16 cellular contexts compared by ENCODE assay signal in genomic region chr16:51880776-51881175, GRCh38.
DNase-seq lines count a peak whose midpoint lies in the region; ATAC-seq and TF ChIP-seq lines count a peak whose summit lies in the region.
"Had no signal": no experiment of that assay in that cellular context is flagged by ENCODE, and none has a peak within 500 bp of the region (broad histone marks: within the 10 kb centered on the region; RNA-seq: fewer than 3 reads in every experiment).

No MANE protein-coding gene starts in this region.

- no peaks in the 10 kb centered on the region for H3K9me3 ChIP-seq in mammary epithelial cell (replicated peaks; ENCODE audit: insufficient read depth, low read length)

- no TSS peak for BruUV-seq in mammary epithelial cell (replicated peaks; lab: Mats Ljungman, UMichigan)

- peaks cover 81% of the 10 kb centered on the region for H3K4me1 Mint-ChIP-seq in HFFc6 (ENCODE audit: low read depth)
- no peaks in the 10 kb centered on the region for H3K4me1 Mint-ChIP-seq in activated CD4-positive, alpha-beta T cell treated with anti-CD3 and anti-CD28 coated beads for 36 hours
- no peaks in the 10 kb centered on the region for H3K4me1 Mint-ChIP-seq in activated naive CD8-positive, alpha-beta T cell treated with anti-CD3 and anti-CD28 coated beads for 36 hours
- H3K4me1 Mint-ChIP-seq: B cell had no signal

- DNase-seq in ACHN = peak; percentile 27
- peak; percentile 81 for DNase-seq in HFFc6
- peak; percentile 72 for DNase-seq in mammary epithelial cell
- DNase-seq in left colon = no peak
- DNase-seq in SKM-1 treated with dmso at 0.1 percent for 144 hours (lab: John Stamatoyannopoulos, UW; ENCODE audit: unreplicated experiment) = no peak
- no peak for DNase-seq in activated CD4-positive, alpha-beta T cell treated with anti-CD3 and anti-CD28 coated beads for 36 hours
- DNase-seq in activated naive CD8-positive, alpha-beta T cell treated with anti-CD3 and anti-CD28 coated beads for 36 hours = no peak
- no peak for DNase-seq in ureter (ENCODE audit: low spot score)
- DNase-seq: activated CD4-positive, alpha-beta T cell treated with anti-CD3 and anti-CD28 coated beads, Interleukin-2, amount 50 U/mL, for 4 hours; mesendoderm; NCI-H2029; posterior cingulate gyrus; stimulated activated CD4-positive, alpha-beta T cell treated with anti-CD3 and anti-CD28 coated beads, Interleukin-4, amount 100 ng/mL, for 24 hours had no signal

- H3K79me2 ChIP-seq in mammary epithelial cell (ENCODE audit: insufficient read depth, low read length) = no peaks in the 10 kb centered on the region

- H4K20me1 ChIP-seq in mammary epithelial cell (ENCODE audit: insufficient read depth, low read length) = no peaks in the 10 kb centered on the region

- no peaks in the 10 kb centered on the region for H3K27me3 ChIP-seq in mammary epithelial cell (ENCODE audit: insufficient read depth, low read length)

- TF ChIP-seq CTCF in HFFc6 (IDR thresholded peaks at IDR 0.05) = no peak
- TF ChIP-seq CTCF in mammary epithelial cell (conservative IDR thresholded peaks at IDR 0.05 in 1 of 2, IDR thresholded peaks at IDR 0.05 in 1 of 2; ENCODE audit: extremely low read depth in 1 of 2, insufficient read depth in 1 of 2, low read depth in 1 of 2, low read length in 2 of 2) = no peak

- H3K27me3 Mint-ChIP-seq in HFFc6 (ENCODE audit: insufficient read depth) = no peaks in the 10 kb centered on the region
- H3K27me3 Mint-ChIP-seq in activated CD4-positive, alpha-beta T cell treated with anti-CD3 and anti-CD28 coated beads for 36 hours = peaks cover 3% of the 10 kb centered on the region
- no peaks in the 10 kb centered on the region for H3K27me3 Mint-ChIP-seq in activated naive CD8-positive, alpha-beta T cell treated with anti-CD3 and anti-CD28 coated beads for 36 hours
- H3K27me3 Mint-ChIP-seq: B cell had no signal

- WGBS in mammary epithelial cell (ENCODE audit: low coverage, missing lambda C conversion rate) = 25% methylated on average over 4 of the region's 4 CpGs

- no peak overlapping the region for H3K4me3 ChIP-seq in mammary epithelial cell (replicated peaks in 1 of 3; ENCODE audit: insufficient read depth in 1 of 3, low read depth in 2 of 3, low read length in 3 of 3)
- H3K4me3 ChIP-seq: coronary artery, K562 had no signal

- H3K9me3 Mint-ChIP-seq in HFFc6 = no peaks in the 10 kb centered on the region
- H3K9me3 Mint-ChIP-seq in activated CD4-positive, alpha-beta T cell treated with anti-CD3 and anti-CD28 coated beads for 36 hours (ENCODE audit: low read depth) = peaks cover 5% of the 10 kb centered on the region
- H3K9me3 Mint-ChIP-seq in activated naive CD8-positive, alpha-beta T cell treated with anti-CD3 and anti-CD28 coated beads for 36 hours = no peaks in the 10 kb centered on the region

- H3K36me3 Mint-ChIP-seq in HFFc6 (ENCODE audit: low read depth) = no peaks in the 10 kb centered on the region
- no peaks in the 10 kb centered on the region for H3K36me3 Mint-ChIP-seq in activated CD4-positive, alpha-beta T cell treated with anti-CD3 and anti-CD28 coated beads for 36 hours (ENCODE audit: low read depth)
- no peaks in the 10 kb centered on the region for H3K36me3 Mint-ChIP-seq in activated naive CD8-positive, alpha-beta T cell treated with anti-CD3 and anti-CD28 coated beads for 36 hours

- dilution Hi-C loops in mammary epithelial cell (cut with HindIII; ENCODE audit: low sequenced_read_pairs) = no loop called here

- H3K27ac Mint-ChIP-seq in HFFc6 = peak overlapping the region; percentile 87
- H3K27ac Mint-ChIP-seq in activated CD4-positive, alpha-beta T cell treated with anti-CD3 and anti-CD28 coated beads for 36 hours = no peak overlapping the region
- H3K27ac Mint-ChIP-seq in activated naive CD8-positive, alpha-beta T cell treated with anti-CD3 and anti-CD28 coated beads for 36 hours = no peak overlapping the region
- H3K27ac Mint-ChIP-seq: B cell had no signal

- in situ Hi-C loops in ACHN (cut with HindIII; ENCODE audit: low pct_ligation_motif_present, low pct_unique_long_range_greater_than_20kb, low sequenced_read_pairs) (no loop called here), mammary epithelial cell (cut with MboI; ENCODE audit: low sequenced_read_pairs in 2 of 2) (no loop called here)

- H3K36me3 ChIP-seq in mammary epithelial cell (ENCODE audit: insufficient read depth, low read length) = no peaks in the 10 kb centered on the region

- H3K9ac ChIP-seq in mammary epithelial cell (ENCODE audit: insufficient read depth, low read length) = no peak overlapping the region

- H3K27ac ChIP-seq in mammary epithelial cell (ENCODE audit: insufficient read depth, low read depth, low read length) = peak overlapping the region; percentile 46
- H3K27ac ChIP-seq: coronary artery had no signal

- H3K4me1 ChIP-seq in mammary epithelial cell (ENCODE audit: insufficient read depth, low read length) = peaks cover 21% of the 10 kb centered on the region

- peak; percentile 44 for ATAC-seq in left colon
- no peak for ATAC-seq in activated CD4-positive, alpha-beta T cell treated with anti-CD3 and anti-CD28 coated beads for 36 hours
- ATAC-seq: K562 had no signal

- POLR2A ChIA-PET in activated CD4-positive, alpha-beta T cell treated with anti-CD3 and anti-CD28 coated beads for 36 hours (lab: Charles Lee) = no interaction called here

- CTCF ChIA-PET in mammary epithelial cell (lab: Charles Lee; ENCODE audit: low non-redundant PET) = no interaction called here
- CTCF ChIA-PET in activated CD4-positive, alpha-beta T cell treated with anti-CD3 and anti-CD28 coated beads for 36 hours (lab: Charles Lee) = no interaction called here

- H3K4me3 Mint-ChIP-seq in HFFc6 = peak overlapping the region; percentile 74
- no peak overlapping the region for H3K4me3 Mint-ChIP-seq in activated CD4-positive, alpha-beta T cell treated with anti-CD3 and anti-CD28 coated beads for 36 hours
- no peak overlapping the region for H3K4me3 Mint-ChIP-seq in activated naive CD8-positive, alpha-beta T cell treated with anti-CD3 and anti-CD28 coated beads for 36 hours
- H3K4me3 Mint-ChIP-seq: B cell had no signal

- H3K4me2 ChIP-seq in mammary epithelial cell (ENCODE audit: insufficient read depth, low read depth, low read length) = peak overlapping the region; percentile 70

- intact Hi-C loops in mammary epithelial cell (cut with micrococcal nuclease) = loop anchor here (5.0 kb wide), 1 partner anchor 112 kb away; no protein-coding TSS in a partner anchor
- intact Hi-C loops in left colon (cut with DNase I, micrococcal nuclease) = no loop called here
- intact Hi-C loops in activated CD4-positive, alpha-beta T cell treated with anti-CD3 and anti-CD28 coated beads for 36 hours (cut with DNase I, micrococcal nuclease) = no loop called here

- H2AFZ ChIP-seq in mammary epithelial cell (ENCODE audit: low read depth, low read length) = peak overlapping the region; percentile 58

Comparison
In these comparisons a context has a peak if more than half of its experiments do, and no peak if none do; other contexts are left out.
1. DNase-seq: peak in ACHN (single experiment), HFFc6 (single experiment) and mammary epithelial cell (single experiment); none in left colon (0 of 2), SKM-1 treated with dmso at 0.1 percent for 144 hours (single experiment), activated CD4-positive, alpha-beta T cell treated with anti-CD3 and anti-CD28 coated beads for 36 hours (single experiment), activated naive CD8-positive, alpha-beta T cell treated with anti-CD3 and anti-CD28 coated beads for 36 hours (single experiment) and ureter (single experiment).